Comparison of ENCODE assay signal across 29 cellular contexts in genomic region chr1:165542647-165543046, GRCh38. TPM values are rescaled to one million over a fixed set of nuclear protein-coding genes. Genes with fewer than 3 reads are reported as not detected.
"Had no signal": no experiment of that assay in that cellular context is flagged by ENCODE, and none has a peak within 500 bp of the region (broad histone marks: within the 10 kb centered on the region; RNA-seq: fewer than 3 reads in every experiment).

No MANE protein-coding gene starts in this region.

- H3K27ac ChIP-seq: hepatocyte, neutrophil, ovary, upper lobe of left lung had no signal

- H3K36me3 ChIP-seq: neutrophil, ovary, upper lobe of left lung had no signal

- FAIRE-seq: endothelial cell of umbilical vein, small intestine, TTC549 had no signal

- H3K4me3 ChIP-seq: hepatocyte, ovary, upper lobe of left lung had no signal

- ATAC-seq: activated naive CD4-positive, alpha-beta T cell treated with anti-CD3 and anti-CD28 coated beads, Interleukin-2, amount 50 U/mL, for 72 hours; activated T-helper 17 cell treated with anti-CD3 and anti-CD28 coated beads, Interleukin-2, amount 50 U/mL, for 72 hours; esophagus mucosa; natural killer cell treated with Interleukin-12 subunit alpha and Interleukin-12 subunit beta and Interleukin-15 and Interleukin-18, amount 100 ng/mL, for 72 hours; sciatic nerve; stimulated activated naive B cell treated with anti-CD40 and anti-IgM and Interleukin-4, amounts not matched to agents 10 μg/mL and 1 μg/mL and 100 μg/mL, for 72 hours had no signal

- H3K27me3 ChIP-seq: hepatocyte, ovary, upper lobe of left lung had no signal

- DNase-seq: activated T-cell treated with anti-CD3 and anti-CD28 coated beads, Interleukin-2, amount 50 U/mL, for 1 hour; aorta; caudate nucleus; effector memory CD4-positive, alpha-beta T cell; foreskin melanocyte; glutamatergic neuron; immature natural killer cell; kidney glomerular epithelial cell; midbrain; ovary; small intestine; stimulated activated CD4-positive, alpha-beta T cell treated with anti-CD3 and anti-CD28 coated beads, Interleukin-15, amount 100 ng/mL, for 24 hours; stimulated activated CD8-positive, alpha-beta memory T cell treated with anti-CD3 and anti-CD28 coated beads, Interleukin-4, amount 100 ng/mL, for 48 hours; stimulated activated naive B cell treated with anti-CD40 and anti-IgM and Interleukin-4, amounts not matched to agents 10 μg/mL and 1 μg/mL and 100 μg/mL, for 72 hours; T-helper 1 cell; upper lobe of left lung had no signal

- H2AFZ ChIP-seq: hepatocyte had no signal

- H3K4me2 ChIP-seq: hepatocyte had no signal

- H3K9me3 ChIP-seq: neutrophil, ovary, upper lobe of left lung had no signal

RNA-seq across cellular contexts. Expression of gene LRRC52, which starts 1.2 kb away (rescaled TPM):
- total RNA-seq: activated naive CD4-positive, alpha-beta T cell treated with anti-CD3 and anti-CD28 coated beads, Interleukin-2, amount 50 U/mL, for 72 hours; activated T-helper 17 cell treated with anti-CD3 and anti-CD28 coated beads, Interleukin-2, amount 50 U/mL, for 72 hours; aorta; dermis microvascular lymphatic vessel endothelial cell; endothelial cell of umbilical vein; esophagus mucosa; hepatocyte; liver; natural killer cell treated with Interleukin-12 subunit alpha and Interleukin-12 subunit beta and Interleukin-15 and Interleukin-18, amount 100 ng/mL, for 72 hours; ovary; pulmonary artery endothelial cell; sciatic nerve had no signal
- polyA plus RNA-seq: adipose tissue, aorta, endothelial cell of umbilical vein, hepatocyte, immature natural killer cell, liver, ovary, small intestine had no signal
